ENCODE assay signal across 1 cellular context in genomic region chr3:13419356-13420050, GRCh38.
TF ChIP-seq lines count a peak whose summit lies in the region.

No MANE protein-coding gene starts in this region.

TF ChIP-seq in K562, 482 proteins besides CTCF, POLR2A, EP300 and RAD21 (continued from another document and continues in another):
- TF ChIP-seq SNAPC5 (CRISPR knock-in tag; IDR thresholded peaks at IDR 0.05) (no peak), GABPB2 (CRISPR knock-in tag; conservative IDR thresholded peaks at IDR 0.05) (no peak), ZFP30 (CRISPR knock-in tag; IDR thresholded peaks at IDR 0.05; ENCODE audit: borderline replicate concordance) (no peak), MYNN (IDR thresholded peaks at IDR 0.05) (no peak), MYNN (CRISPR knock-in tag; IDR thresholded peaks at IDR 0.05) (no peak), ZNF384 (IDR thresholded peaks at IDR 0.05; ENCODE audit: low read depth, low read length) (no peak), ZNF431 (CRISPR knock-in tag; IDR thresholded peaks at IDR 0.05) (peak; percentile 55; the same call in 1 of the 2 replicates), PML (IDR thresholded peaks at IDR 0.05; ENCODE audit: low read length) (no peak), ZNF436 (CRISPR knock-in tag; IDR thresholded peaks at IDR 0.05) (no peak), RB1 (IDR thresholded peaks at IDR 0.05; ENCODE audit: low read depth) (no peak), DLX4 (CRISPR knock-in tag; IDR thresholded peaks at IDR 0.05) (no peak), ZNF511 (CRISPR knock-in tag; IDR thresholded peaks at IDR 0.05) (0 out of 2 replicates have a peak, but pooled peaks have one; percentile 48), PHTF2 (CRISPR knock-in tag; IDR thresholded peaks at IDR 0.05) (no peak), CTBP1 (IDR thresholded peaks at IDR 0.05; ENCODE audit: borderline replicate concordance) (no peak; the same call in 1 of the 2 replicates), PCBP2 (IDR thresholded peaks at IDR 0.05; ENCODE audit: low read depth, low read length, poor library complexity, severe bottlenecking) (no peak), SP2 (IDR thresholded peaks at IDR 0.05; ENCODE audit: extremely low read depth, low read depth, low read length, poor library complexity, severe bottlenecking) (no peak), COPS2 (conservative IDR thresholded peaks at IDR 0.05) (no peak), ATF7 (IDR thresholded peaks at IDR 0.05) (no peak; the same call in 1 of the 2 replicates), RBBP5 (IDR thresholded peaks at IDR 0.05; ENCODE audit: borderline replicate concordance, insufficient read depth, low read length, poor library complexity, severe bottlenecking) (peak; percentile 87), MBD1 (CRISPR knock-in tag; IDR thresholded peaks at IDR 0.05) (no peak), TSHZ1 (CRISPR knock-in tag; IDR thresholded peaks at IDR 0.05) (no peak), ELK1 (CRISPR knock-in tag; IDR thresholded peaks at IDR 0.05) (0 out of 2 replicates have a peak, but pooled peaks have one; percentile 36), PPARD (CRISPR knock-in tag; IDR thresholded peaks at IDR 0.05) (no peak), MLX (CRISPR knock-in tag; conservative IDR thresholded peaks at IDR 0.05) (no peak; a peak in 2 of 4 replicates), ZNF655 (CRISPR knock-in tag; IDR thresholded peaks at IDR 0.05) (no peak), NFIX (CRISPR knock-in tag; IDR thresholded peaks at IDR 0.05; ENCODE audit: low read depth) (no peak), ZNF175 (CRISPR knock-in tag; IDR thresholded peaks at IDR 0.05; ENCODE audit: low read depth) (no peak), SAFB2 (IDR thresholded peaks at IDR 0.05; ENCODE audit: borderline replicate concordance, low read depth, low read length, severe bottlenecking) (no peak), SMAD2 (IDR thresholded peaks at IDR 0.05; ENCODE audit: low read depth, low read length) (no peak), MTA2 (IDR thresholded peaks at IDR 0.05; ENCODE audit: low read depth) (no peak), ZNF518B (CRISPR knock-in tag; IDR thresholded peaks at IDR 0.05) (no peak), SIRT6 (IDR thresholded peaks at IDR 0.05; ENCODE audit: low read depth, low read length) (no peak), CUX1 (CRISPR knock-in tag; IDR thresholded peaks at IDR 0.05) (no peak), DIDO1 (tag; IDR thresholded peaks at IDR 0.05; ENCODE audit: low read depth) (no peak), ZNF75A (CRISPR knock-in tag; IDR thresholded peaks at IDR 0.05) (no peak), RBM17 (IDR thresholded peaks at IDR 0.05; ENCODE audit: borderline replicate concordance, low read depth, low read length) (no peak), ZFP91 (CRISPR knock-in tag; IDR thresholded peaks at IDR 0.05) (peak; percentile 71), SREBF2 (CRISPR knock-in tag; IDR thresholded peaks at IDR 0.05) (no peak), HMG20B (CRISPR knock-in tag; IDR thresholded peaks at IDR 0.05) (no peak), NCOA2 (IDR thresholded peaks at IDR 0.05; ENCODE audit: partially characterized antibody in 2 of 2) (no peak), GABPB1 (CRISPR knock-in tag; IDR thresholded peaks at IDR 0.05) (peak; percentile 70; the same call in 1 of the 2 replicates), ZNF695 (CRISPR knock-in tag; IDR thresholded peaks at IDR 0.05) (no peak), MEF2D (tag; conservative IDR thresholded peaks at IDR 0.05; ENCODE audit: low read depth) (no peak), ERF (CRISPR knock-in tag; IDR thresholded peaks at IDR 0.05) (no peak; the same call in 1 of the 2 replicates), CREM (IDR thresholded peaks at IDR 0.05; ENCODE audit: low read depth) (no peak), PHF20 (IDR thresholded peaks at IDR 0.05; ENCODE audit: partially characterized antibody) (no peak)
